Comparison of ENCODE assay signal across 12 cellular contexts in the genomic region with DNA sequence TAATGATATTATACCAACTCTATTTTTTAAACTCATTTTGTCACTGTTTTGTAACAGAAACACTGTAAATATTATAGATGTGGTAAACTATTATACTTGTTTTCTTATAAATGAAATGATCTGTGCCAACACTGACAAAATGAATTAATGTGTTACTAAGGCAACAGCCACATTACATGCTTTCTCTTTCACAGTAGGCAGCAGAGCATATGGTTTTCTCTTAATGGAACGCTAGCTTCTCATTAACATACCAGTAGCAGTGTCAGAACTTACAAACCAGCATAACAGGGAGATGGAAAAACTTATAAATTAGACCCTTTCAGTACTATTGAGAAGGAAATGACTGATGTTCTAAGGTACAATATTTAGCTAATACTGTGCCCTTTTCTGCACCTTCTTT.
DNase-seq lines count a peak whose midpoint lies in the region; ATAC-seq and TF ChIP-seq lines count a peak whose summit lies in the region.
"Had no signal": no experiment of that assay in that cellular context is flagged by ENCODE, and none has a peak within 500 bp of the region (broad histone marks: within the 10 kb centered on the region; RNA-seq: fewer than 3 reads in every experiment).

No MANE protein-coding gene starts in this region.

- BruUV-seq in MCF 10A (replicated peaks; lab: Mats Ljungman, UMichigan), result no TSS peak

- H3K27ac Mint-ChIP-seq in MCF 10A (ENCODE audit: low read depth, unreplicated experiment), result no peak overlapping the region
- no peak overlapping the region for H3K27ac Mint-ChIP-seq in T-helper 2 cell treated with Interferon-gamma antibody and Interleukin-4, amounts not matched to agents 5 μg/mL and 100 μg/mL, for 36 hours
- H3K27ac Mint-ChIP-seq: activated B cell treated with CpG ODN at 0.5 μM for 24 hours; effector memory CD8-positive, alpha-beta T cell; nephron; T-cell had no signal

- CTCF ChIA-PET in MCF 10A (lab: Yijun Ruan, JAX), result interaction anchor here (0.7 to 1.2 kb wide), 3 partner anchors 327 to 771 kb away, joined by 3 read pairs; no protein-coding TSS in a partner anchor

- DNase-seq in DMS79 treated with DMSO at 0.1 percent for 48 hours (lab: John Stamatoyannopoulos, UW) (peak; percentile 59), NCI-H446 treated with DMSO at 0.1 percent for 48 hours (lab: John Stamatoyannopoulos, UW) (peak; percentile 97), fibroblast of gingiva (ENCODE audit: low read depth) (peak; percentile 3), MCF 10A (ENCODE audit: unreplicated experiment) (no peak)
- DNase-seq in T-helper 2 cell treated with Interferon-gamma antibody and Interleukin-4, amounts not matched to agents 5 μg/mL and 100 μg/mL, for 36 hours (ENCODE audit: low spot score), result no peak
- DNase-seq: activated B cell treated with CpG ODN at 0.5 μM for 24 hours; effector memory CD8-positive, alpha-beta T cell; T-cell had no signal

- ATAC-seq in HG03354 (IDR thresholded peaks at IDR 0.05; ENCODE audit: poor library complexity, severe bottlenecking, unreplicated experiment), result peak; percentile 81
- no peak for ATAC-seq in GM19395 (IDR thresholded peaks at IDR 0.05; ENCODE audit: unreplicated experiment)
- ATAC-seq in GM21423 (IDR thresholded peaks at IDR 0.05; ENCODE audit: unreplicated experiment), result no peak
- ATAC-seq: effector memory CD8-positive, alpha-beta T cell; T-cell had no signal

- TF ChIP-seq CTCF in MCF 10A (IDR thresholded peaks at IDR 0.05; ENCODE audit: unreplicated experiment), result no peak

- H3K4me1 Mint-ChIP-seq in MCF 10A (ENCODE audit: insufficient read depth, unreplicated experiment), result no peaks in the 10 kb centered on the region
- H3K4me1 Mint-ChIP-seq in T-helper 2 cell treated with Interferon-gamma antibody and Interleukin-4, amounts not matched to agents 5 μg/mL and 100 μg/mL, for 36 hours (ENCODE audit: low read depth), result no peaks in the 10 kb centered on the region
- H3K4me1 Mint-ChIP-seq: activated B cell treated with CpG ODN at 0.5 μM for 24 hours, nephron, T-cell had no signal

- H3K4me3 Mint-ChIP-seq in MCF 10A (ENCODE audit: unreplicated experiment), result no peak overlapping the region
- H3K4me3 Mint-ChIP-seq in T-helper 2 cell treated with Interferon-gamma antibody and Interleukin-4, amounts not matched to agents 5 μg/mL and 100 μg/mL, for 36 hours, result no peak overlapping the region
- H3K4me3 Mint-ChIP-seq: activated B cell treated with CpG ODN at 0.5 μM for 24 hours; effector memory CD8-positive, alpha-beta T cell; nephron; T-cell had no signal

- intact Hi-C loops in MCF 10A (cut with micrococcal nuclease), result no loop called here

- H3K9me3 Mint-ChIP-seq in MCF 10A (ENCODE audit: unreplicated experiment), result no peaks in the 10 kb centered on the region
- peaks cover 4% of the 10 kb centered on the region for H3K9me3 Mint-ChIP-seq in T-helper 2 cell treated with Interferon-gamma antibody and Interleukin-4, amounts not matched to agents 5 μg/mL and 100 μg/mL, for 36 hours
- H3K9me3 Mint-ChIP-seq: activated B cell treated with CpG ODN at 0.5 μM for 24 hours, nephron had no signal

- peaks cover 63% of the 10 kb centered on the region for H3K27me3 Mint-ChIP-seq in MCF 10A (ENCODE audit: insufficient read depth, unreplicated experiment)
- H3K27me3 Mint-ChIP-seq in T-helper 2 cell treated with Interferon-gamma antibody and Interleukin-4, amounts not matched to agents 5 μg/mL and 100 μg/mL, for 36 hours (ENCODE audit: low read depth), result no peaks in the 10 kb centered on the region
- H3K27me3 Mint-ChIP-seq: activated B cell treated with CpG ODN at 0.5 μM for 24 hours; effector memory CD8-positive, alpha-beta T cell; T-cell had no signal

- POLR2A ChIA-PET in MCF 10A (lab: Yijun Ruan, JAX), result no interaction called here

- no peaks in the 10 kb centered on the region for H3K36me3 Mint-ChIP-seq in MCF 10A (ENCODE audit: insufficient read depth, unreplicated experiment)
- H3K36me3 Mint-ChIP-seq in T-helper 2 cell treated with Interferon-gamma antibody and Interleukin-4, amounts not matched to agents 5 μg/mL and 100 μg/mL, for 36 hours (ENCODE audit: low read depth), result no peaks in the 10 kb centered on the region
- H3K36me3 Mint-ChIP-seq: T-cell had no signal

Comparison
In these comparisons a context has a peak if more than half of its experiments do, and no peak if none do; other contexts are left out.
1. DNase-seq: peak in DMS79 treated with DMSO at 0.1 percent for 48 hours (single experiment), NCI-H446 treated with DMSO at 0.1 percent for 48 hours (single experiment) and fibroblast of gingiva (single experiment); none in MCF 10A (single experiment) and T-helper 2 cell treated with Interferon-gamma antibody and Interleukin-4, amounts not matched to agents 5 μg/mL and 100 μg/mL, for 36 hours (single experiment).